In genomic region chr3:63625161-63625560, GRCh38 we compare ENCODE assay signal across 14 cellular contexts. TPM values are rescaled to one million over a fixed set of nuclear protein-coding genes. Genes with fewer than 3 reads are reported as not detected.
A peak's percentile ranks its signal among the peaks of the same experiment; 100 is the strongest.
DNase-seq lines count a peak whose midpoint lies in the region; ATAC-seq, FAIRE-seq and TF ChIP-seq lines count a peak whose summit lies in the region.
"Had no signal": no experiment of that assay in that cellular context is flagged by ENCODE, and none has a peak within 500 bp of the region (broad histone marks: within the 10 kb centered on the region; RNA-seq: fewer than 3 reads in every experiment).

No MANE protein-coding gene starts in this region.

- H3K4me1 ChIP-seq in ACC112 (ENCODE audit: control insufficient read depth, insufficient read depth, low read length, unreplicated experiment): peaks cover 12% of the 10 kb centered on the region
- H3K4me1 ChIP-seq: Caco-2 had no signal

- H3K36me3 ChIP-seq in ACC112 (ENCODE audit: insufficient read depth, low read length): no peaks in the 10 kb centered on the region
- H3K36me3 ChIP-seq: lower lobe of right lung had no signal

- no peak overlapping the region for H2AFZ ChIP-seq in ACC112 (ENCODE audit: low read length, unreplicated experiment)

- DNase-seq in HCEC 1CT (peak; percentile 97), SK-MEL-5 (ENCODE audit: low read depth, low spot score) (peak; percentile 17), foreskin fibroblast (peak; percentile 85 to 90), SHP77 treated with DMSO at 0.1 percent for 48 hours (lab: John Stamatoyannopoulos, UW) (no peak), iPS-NIHi11 (ENCODE audit: low spot score) (no peak), D721Med (ENCODE audit: insufficient read length, low spot score) (no peak)
- DNase-seq: Caco-2; lower lobe of right lung; SIG-M5; stimulated activated CD4-positive, alpha-beta T cell treated with anti-CD3 and anti-CD28 coated beads, Interleukin-4, amount 100 ng/mL, for 4 hours had no signal

- H3K4me3 ChIP-seq in ACC112 (ENCODE audit: low read depth, low read length) (no peak overlapping the region), foreskin fibroblast (ENCODE audit: low read depth in 1 of 2, low read length in 2 of 2) (no peak overlapping the region)
- H3K4me3 ChIP-seq: lower lobe of right lung had no signal

- no peak for FAIRE-seq in D721Med (lab: Jason Lieb, UNC)

- 0 out of 2 replicates have a peak overlapping the region, but pooled peaks have one; percentile 23 for H3K27ac ChIP-seq in ACC112 (ENCODE audit: low read depth, low read length)
- H3K27ac ChIP-seq: lower lobe of right lung had no signal

- no peaks in the 10 kb centered on the region for H3K27me3 ChIP-seq in ACC112 (ENCODE audit: insufficient read depth, low read length)

- ATAC-seq in GM18867 (IDR thresholded peaks at IDR 0.05; ENCODE audit: unreplicated experiment): no peak

- no peaks in the 10 kb centered on the region for H3K79me2 ChIP-seq in ACC112 (ENCODE audit: control insufficient read depth, insufficient read depth, low read length, unreplicated experiment)

- no peak for TF ChIP-seq CTCF in foreskin fibroblast (IDR thresholded peaks at IDR 0.05; ENCODE audit: low read depth, low read length)
- TF ChIP-seq CTCF in D721Med (IDR thresholded peaks at IDR 0.05; ENCODE audit: insufficient read depth, missing control alignments): no peak

- in situ Hi-C loops in SK-MEL-5 (cut with HindIII; ENCODE audit: low pct_unique_long_range_greater_than_20kb, low sequenced_read_pairs): no loop called here

RNA-seq across cellular contexts. Expression of gene SNTN, which starts 27.3 kb away (rescaled TPM):
- total RNA-seq in SK-MEL-5 (2014; rRNA removed; shearing (Covaris generic)): not detected in 2 replicates
- not detected in 2 replicates for polyA plus RNA-seq in SK-MEL-5 (2015; cell fraction: cytosol; rRNA removed)
- not detected in 2 replicates for polyA plus RNA-seq in SK-MEL-5 (2015; cell fraction: nucleus; rRNA removed)
- total RNA-seq: activated CD8-positive, alpha-beta memory T cell treated with anti-CD3 and anti-CD28 coated beads for 36 hours; Caco-2; urinary bladder had no signal
- polyA plus RNA-seq: urinary bladder had no signal

Comparison
In these comparisons a context has a peak if more than half of its experiments do, and no peak if none do; other contexts are left out.
1. DNase-seq: peak in HCEC 1CT (single experiment), SK-MEL-5 (single experiment) and foreskin fibroblast (2 of 2); none in SHP77 treated with DMSO at 0.1 percent for 48 hours (single experiment), iPS-NIHi11 (single experiment) and D721Med (single experiment).